Comparison of ENCODE assay signal across 9 cellular contexts in genomic region chr5:93078082-93079038, GRCh38.
DNase-seq lines count a peak whose midpoint lies in the region; ATAC-seq and TF ChIP-seq lines count a peak whose summit lies in the region.
"Had no signal": no experiment of that assay in that cellular context is flagged by ENCODE, and none has a peak within 500 bp of the region (broad histone marks: within the 10 kb centered on the region; RNA-seq: fewer than 3 reads in every experiment).

No MANE protein-coding gene starts in this region.

- DNase-seq in AG09309 (ENCODE audit: low read depth) (peak; percentile 96), glomerular visceral epithelial cell (ENCODE audit: extremely low spot score) (peak; percentile 97), renal cortical epithelial cell (ENCODE audit: low read depth) (peak; percentile 95), HEK293T (ENCODE audit: extremely low spot score) (no peak)
- DNase-seq in CD4-positive, alpha-beta T cell = no peak

- ATAC-seq in GM19351 (IDR thresholded peaks at IDR 0.05; ENCODE audit: unreplicated experiment) = peak; percentile 82
- ATAC-seq in HG03342 (IDR thresholded peaks at IDR 0.05; ENCODE audit: unreplicated experiment) = peak; percentile 72
- peak; percentile 90 for ATAC-seq in SK-N-SH treated with all-trans-retinoic acid at 6 μM for 48 hours
- no peak for ATAC-seq in CD4-positive, alpha-beta T cell (ENCODE audit: poor library complexity)

- no peaks in the 10 kb centered on the region for H3K9me3 ChIP-seq in CD4-positive, alpha-beta T cell (ENCODE audit: control insufficient read depth, low read length)

- CTCF ChIA-PET in HEK293T (lab: Yijun Ruan, JAX) = no interaction called here
- CTCF ChIA-PET in CD4-positive, alpha-beta T cell (lab: Charles Lee) = no interaction called here

- no peaks in the 10 kb centered on the region for H3K27me3 Mint-ChIP-seq in CD4-positive, alpha-beta T cell
- H3K27me3 Mint-ChIP-seq: stimulated activated naive CD8-positive, alpha-beta T cell treated with anti-CD3 and anti-CD28 coated beads, Interleukin-15, Interleukin-2, amounts not matched to agents 100 ng/mL and 50 ng/mL, for 24 hours had no signal

- intact Hi-C loops in CD4-positive, alpha-beta T cell (cut with DNase I, micrococcal nuclease) = no loop called here

- no peaks in the 10 kb centered on the region for H3K27me3 ChIP-seq in CD4-positive, alpha-beta T cell (ENCODE audit: control insufficient read depth, insufficient read depth, low read length)

- POLR2A ChIA-PET in HEK293T (lab: Yijun Ruan, JAX) = no interaction called here
- POLR2A ChIA-PET in CD4-positive, alpha-beta T cell (lab: Charles Lee) = no interaction called here

- peak overlapping the region; percentile 2; the same call in 1 of the 2 replicates for H3K4me3 ChIP-seq in AG09309 (ENCODE audit: control insufficient read depth, low read depth, low read length)

- H3K4me3 Mint-ChIP-seq in CD4-positive, alpha-beta T cell = no peak overlapping the region
- H3K4me3 Mint-ChIP-seq: stimulated activated naive CD8-positive, alpha-beta T cell treated with anti-CD3 and anti-CD28 coated beads, Interleukin-15, Interleukin-2, amounts not matched to agents 100 ng/mL and 50 ng/mL, for 24 hours had no signal

- H3K4me1 Mint-ChIP-seq in CD4-positive, alpha-beta T cell (ENCODE audit: low read depth) = no peaks in the 10 kb centered on the region

- TF ChIP-seq CTCF in AG09309 (IDR thresholded peaks at IDR 0.05; ENCODE audit: control insufficient read depth, insufficient read depth, low read depth, low read length, missing control alignments) = no peak
- TF ChIP-seq CTCF in CD4-positive, alpha-beta T cell (IDR thresholded peaks at IDR 0.05) = no peak

- no peak overlapping the region for H3K27ac ChIP-seq in CD4-positive, alpha-beta T cell (ENCODE audit: low read depth, low read length)

- H3K9me3 Mint-ChIP-seq in CD4-positive, alpha-beta T cell = no peaks in the 10 kb centered on the region
- H3K9me3 Mint-ChIP-seq: stimulated activated naive CD8-positive, alpha-beta T cell treated with anti-CD3 and anti-CD28 coated beads, Interleukin-15, Interleukin-2, amounts not matched to agents 100 ng/mL and 50 ng/mL, for 24 hours had no signal

- H3K36me3 Mint-ChIP-seq in CD4-positive, alpha-beta T cell (ENCODE audit: low read depth) = no peaks in the 10 kb centered on the region

- H3K27ac Mint-ChIP-seq in CD4-positive, alpha-beta T cell = no peak overlapping the region
- H3K27ac Mint-ChIP-seq: stimulated activated naive CD8-positive, alpha-beta T cell treated with anti-CD3 and anti-CD28 coated beads, Interleukin-15, Interleukin-2, amounts not matched to agents 100 ng/mL and 50 ng/mL, for 24 hours had no signal

TF ChIP-seq in SK-N-SH treated with all-trans-retinoic acid at 6 μM for 48 hours, 23 proteins besides CTCF, POLR2A, EP300 and RAD21 (continues in another document):
- TF ChIP-seq, protein P1, sequence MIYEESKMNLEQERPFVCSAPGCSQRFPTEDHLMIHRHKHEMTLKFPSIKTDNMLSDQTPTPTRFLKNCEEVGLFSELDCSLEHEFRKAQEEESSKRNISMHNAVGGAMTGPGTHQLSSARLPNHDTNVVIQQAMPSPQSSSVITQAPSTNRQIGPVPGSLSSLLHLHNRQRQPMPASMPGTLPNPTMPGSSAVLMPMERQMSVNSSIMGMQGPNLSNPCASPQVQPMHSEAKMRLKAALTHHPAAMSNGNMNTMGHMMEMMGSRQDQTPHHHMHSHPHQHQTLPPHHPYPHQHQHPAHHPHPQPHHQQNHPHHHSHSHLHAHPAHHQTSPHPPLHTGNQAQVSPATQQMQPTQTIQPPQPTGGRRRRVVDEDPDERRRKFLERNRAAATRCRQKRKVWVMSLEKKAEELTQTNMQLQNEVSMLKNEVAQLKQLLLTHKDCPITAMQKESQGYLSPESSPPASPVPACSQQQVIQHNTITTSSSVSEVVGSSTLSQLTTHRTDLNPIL (CRISPR knock-in tag; IDR thresholded peaks at IDR 0.05; ENCODE audit: low read depth) = peak; percentile 40; the same call in 1 of the 2 replicates
- peak; percentile 24; the same call in 1 of the 2 replicates for TF ChIP-seq PATZ1 (CRISPR knock-in tag; IDR thresholded peaks at IDR 0.05; ENCODE audit: borderline replicate concordance)
- no peak for TF ChIP-seq ZFP3 (CRISPR knock-in tag; IDR thresholded peaks at IDR 0.05)
- TF ChIP-seq ZNF565 (CRISPR knock-in tag; conservative IDR thresholded peaks at IDR 0.05; ENCODE audit: low read depth) = no peak
- TF ChIP-seq ZNF70 (CRISPR knock-in tag; IDR thresholded peaks at IDR 0.05) = no peak
- TF ChIP-seq RARB (CRISPR knock-in tag; IDR thresholded peaks at IDR 0.05) = 0 out of 2 replicates have a peak, but pooled peaks have one; percentile 20

TF ChIP-seq in HEK293T, 16 proteins besides CTCF, POLR2A, EP300 and RAD21:
- TF ChIP-seq NFRKB (IDR thresholded peaks at IDR 0.05) (no peak), PKNOX1 (IDR thresholded peaks at IDR 0.05) (no peak), FOXA1 (IDR thresholded peaks at IDR 0.05) (no peak), SUZ12 (IDR thresholded peaks at IDR 0.05) (no peak), BHLHE40 (IDR thresholded peaks at IDR 0.05; ENCODE audit: borderline replicate concordance) (no peak), LEF1 (IDR thresholded peaks at IDR 0.05; ENCODE audit: borderline replicate concordance) (no peak), TARDBP (IDR thresholded peaks at IDR 0.05) (no peak), SP1 (IDR thresholded peaks at IDR 0.05) (no peak), ELF4 (IDR thresholded peaks at IDR 0.05) (no peak), FOXK2 (IDR thresholded peaks at IDR 0.05) (no peak), L3MBTL2 (conservative IDR thresholded peaks at IDR 0.05) (no peak), FOXM1 (IDR thresholded peaks at IDR 0.05; ENCODE audit: borderline replicate concordance) (no peak), CTBP1 (IDR thresholded peaks at IDR 0.05; ENCODE audit: borderline replicate concordance) (no peak), ZNF384 (IDR thresholded peaks at IDR 0.05) (no peak), HDGF (IDR thresholded peaks at IDR 0.05; ENCODE audit: borderline replicate concordance) (no peak), ARNT (IDR thresholded peaks at IDR 0.05) (no peak)

Comparison
In these comparisons a context has a peak if more than half of its experiments do, and no peak if none do; other contexts are left out.
1. DNase-seq: peak in AG09309 (single experiment), glomerular visceral epithelial cell (single experiment) and renal cortical epithelial cell (single experiment); none in HEK293T (single experiment) and CD4-positive, alpha-beta T cell (0 of 10).